ENCODE assay signal across 1 cellular context in the genomic region with DNA sequence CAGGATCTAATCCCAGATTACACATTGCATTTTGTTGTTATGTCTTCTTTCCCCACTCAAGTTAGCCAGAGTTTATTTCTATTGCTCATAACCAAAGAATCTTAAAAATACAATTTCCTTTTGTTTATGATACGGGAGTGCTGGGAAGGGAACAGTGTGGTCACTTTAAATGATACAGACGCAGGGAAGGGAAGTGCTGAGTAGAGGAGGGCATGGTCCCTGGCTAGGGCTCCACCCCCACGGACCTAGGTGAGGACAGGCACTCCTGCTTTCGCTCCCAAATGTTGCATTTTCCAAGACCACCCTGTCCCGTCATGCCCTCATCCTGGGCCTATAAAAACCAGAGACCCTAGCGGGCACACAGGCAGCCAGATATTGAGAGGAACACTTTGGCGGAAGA.
TF ChIP-seq lines count a peak whose summit lies in the region.

No MANE protein-coding gene starts in this region.

TF ChIP-seq in K562, 482 proteins besides CTCF, POLR2A, EP300 and RAD21 (continued from another document):
- TF ChIP-seq, protein P1, sequence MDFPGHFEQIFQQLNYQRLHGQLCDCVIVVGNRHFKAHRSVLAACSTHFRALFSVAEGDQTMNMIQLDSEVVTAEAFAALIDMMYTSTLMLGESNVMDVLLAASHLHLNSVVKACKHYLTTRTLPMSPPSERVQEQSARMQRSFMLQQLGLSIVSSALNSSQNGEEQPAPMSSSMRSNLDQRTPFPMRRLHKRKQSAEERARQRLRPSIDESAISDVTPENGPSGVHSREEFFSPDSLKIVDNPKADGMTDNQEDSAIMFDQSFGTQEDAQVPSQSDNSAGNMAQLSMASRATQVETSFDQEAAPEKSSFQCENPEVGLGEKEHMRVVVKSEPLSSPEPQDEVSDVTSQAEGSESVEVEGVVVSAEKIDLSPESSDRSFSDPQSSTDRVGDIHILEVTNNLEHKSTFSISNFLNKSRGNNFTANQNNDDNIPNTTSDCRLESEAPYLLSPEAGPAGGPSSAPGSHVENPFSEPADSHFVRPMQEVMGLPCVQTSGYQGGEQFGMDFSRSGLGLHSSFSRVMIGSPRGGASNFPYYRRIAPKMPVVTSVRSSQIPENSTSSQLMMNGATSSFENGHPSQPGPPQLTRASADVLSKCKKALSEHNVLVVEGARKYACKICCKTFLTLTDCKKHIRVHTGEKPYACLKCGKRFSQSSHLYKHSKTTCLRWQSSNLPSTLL (IDR thresholded peaks at IDR 0.05), result peak; percentile 93
- peak; percentile 85 for TF ChIP-seq CC2D1A (IDR thresholded peaks at IDR 0.05)
TF ChIP-seq in K562: peak in this region for 3.
